Comparison of ENCODE assay signal across 23 cellular contexts in genomic region chr11:14254533-14255530, GRCh38.
"Had no signal": no experiment of that assay in that cellular context is flagged by ENCODE, and none has a peak within 500 bp of the region (broad histone marks: within the 10 kb centered on the region; RNA-seq: fewer than 3 reads in every experiment).

No MANE protein-coding gene starts in this region.

- H3K4me3 Mint-ChIP-seq: activated CD4-positive, alpha-beta memory T cell treated with anti-CD3 and anti-CD28 coated beads for 36 hours; activated CD4-positive, alpha-beta T cell treated with anti-CD3 and anti-CD28 coated beads, Interleukin-2, amount 10 ng/mL, durations not matched to agents 24 days and 14 days; activated naive CD4-positive, alpha-beta T cell treated with anti-CD3 and anti-CD28 coated beads, Interleukin-2, amount 10 ng/mL, durations not matched to agents 7 days and 5 days; effector memory CD8-positive, alpha-beta T cell; memory B cell; naive thymus-derived CD4-positive, alpha-beta T cell; neural crest cell; stimulated activated naive CD8-positive, alpha-beta T cell treated with anti-CD3 and anti-CD28 coated beads, Interleukin-15, Interleukin-2, amounts not matched to agents 100 ng/mL and 50 ng/mL, for 24 hours; T-helper 17 cell had no signal

- H3K9me3 Mint-ChIP-seq: activated CD4-positive, alpha-beta memory T cell treated with anti-CD3 and anti-CD28 coated beads for 36 hours; activated CD4-positive, alpha-beta T cell treated with anti-CD3 and anti-CD28 coated beads, Interleukin-2, amount 10 ng/mL, durations not matched to agents 24 days and 14 days; activated naive CD4-positive, alpha-beta T cell treated with anti-CD3 and anti-CD28 coated beads, Interleukin-2, amount 10 ng/mL, durations not matched to agents 7 days and 5 days; effector memory CD8-positive, alpha-beta T cell; memory B cell; neural crest cell; stimulated activated naive CD8-positive, alpha-beta T cell treated with anti-CD3 and anti-CD28 coated beads, Interleukin-15, Interleukin-2, amounts not matched to agents 100 ng/mL and 50 ng/mL, for 24 hours had no signal

- H3K27ac ChIP-seq: brain microvascular endothelial cell had no signal

- H3K27me3 ChIP-seq: brain microvascular endothelial cell had no signal

- H3K27ac Mint-ChIP-seq: activated CD4-positive, alpha-beta memory T cell treated with anti-CD3 and anti-CD28 coated beads for 36 hours; activated CD4-positive, alpha-beta T cell treated with anti-CD3 and anti-CD28 coated beads, Interleukin-2, amount 10 ng/mL, durations not matched to agents 24 days and 14 days; activated naive CD4-positive, alpha-beta T cell treated with anti-CD3 and anti-CD28 coated beads, Interleukin-2, amount 10 ng/mL, durations not matched to agents 7 days and 5 days; memory B cell; stimulated activated naive CD8-positive, alpha-beta T cell treated with anti-CD3 and anti-CD28 coated beads, Interleukin-15, Interleukin-2, amounts not matched to agents 100 ng/mL and 50 ng/mL, for 24 hours; T-helper 17 cell had no signal

- ATAC-seq: effector memory CD8-positive, alpha-beta T cell; naive thymus-derived CD4-positive, alpha-beta T cell; T-helper 17 cell had no signal

- H3K27me3 Mint-ChIP-seq: activated CD4-positive, alpha-beta memory T cell treated with anti-CD3 and anti-CD28 coated beads for 36 hours; stimulated activated naive CD8-positive, alpha-beta T cell treated with anti-CD3 and anti-CD28 coated beads, Interleukin-15, Interleukin-2, amounts not matched to agents 100 ng/mL and 50 ng/mL, for 24 hours; T-helper 17 cell had no signal

- H3K4me1 Mint-ChIP-seq: activated CD4-positive, alpha-beta T cell treated with anti-CD3 and anti-CD28 coated beads, Interleukin-2, amount 10 ng/mL, durations not matched to agents 24 days and 14 days; activated naive CD4-positive, alpha-beta T cell treated with anti-CD3 and anti-CD28 coated beads, Interleukin-2, amount 10 ng/mL, durations not matched to agents 7 days and 5 days; memory B cell; naive thymus-derived CD4-positive, alpha-beta T cell; neural crest cell; T-helper 17 cell had no signal

- DNase-seq: activated CD4-positive, alpha-beta memory T cell treated with anti-CD3 and anti-CD28 coated beads for 36 hours; activated CD4-positive, alpha-beta T cell treated with anti-CD3 and anti-CD28 coated beads, Interleukin-2, amount 10 ng/mL, durations not matched to agents 24 days and 14 days; activated CD4-positive, CD25-positive, alpha-beta regulatory T cell treated with anti-CD3 and anti-CD28 coated beads, Interleukin-2, amount 50 U/mL, for 72 hours; activated CD8-positive, alpha-beta memory T cell treated with anti-CD3 and anti-CD28 coated beads, Interleukin-2, amount 50 U/mL, for 4 hours; activated gamma-delta T cell; activated naive CD4-positive, alpha-beta T cell treated with anti-CD3 and anti-CD28 coated beads, Interleukin-2, amount 10 ng/mL, durations not matched to agents 7 days and 5 days; activated T-cell treated with anti-CD3 and anti-CD28 coated beads, Interleukin-2, amount 50 U/mL, for 1 hour; amniotic stem cell; brain microvascular endothelial cell; cortex of kidney; effector memory CD8-positive, alpha-beta T cell; foreskin melanocyte; midbrain; naive thymus-derived CD4-positive, alpha-beta T cell; posterior cingulate gyrus; right cardiac atrium; stimulated activated CD4-positive, alpha-beta T cell treated with anti-CD3 and anti-CD28 coated beads, Interleukin-2, amount 100 ng/mL, for 48 hours; substantia nigra; T-helper 17 cell; T1000 had no signal

- H3K36me3 Mint-ChIP-seq: activated naive CD4-positive, alpha-beta T cell treated with anti-CD3 and anti-CD28 coated beads, Interleukin-2, amount 10 ng/mL, durations not matched to agents 7 days and 5 days; memory B cell had no signal

- H3K36me3 ChIP-seq: brain microvascular endothelial cell had no signal
